ENCODE assay signal across 18 cellular contexts in genomic region chr4:55348436-55348835, GRCh38. TPM values are rescaled to one million over a fixed set of nuclear protein-coding genes. Genes with fewer than 3 reads are reported as not detected.
A peak's percentile ranks its signal among the peaks of the same experiment; 100 is the strongest.
DNase-seq lines count a peak whose midpoint lies in the region; ATAC-seq and TF ChIP-seq lines count a peak whose summit lies in the region.
"Had no signal": no experiment of that assay in that cellular context is flagged by ENCODE, and none has a peak within 500 bp of the region (broad histone marks: within the 10 kb centered on the region; RNA-seq: fewer than 3 reads in every experiment).

No MANE protein-coding gene starts in this region.

- peaks cover 27% of the 10 kb centered on the region for H3K36me3 Mint-ChIP-seq in activated naive CD8-positive, alpha-beta T cell treated with anti-CD3 and anti-CD28 coated beads for 36 hours

- no peak for ATAC-seq in HG03442 (IDR thresholded peaks at IDR 0.05; ENCODE audit: unreplicated experiment)
- ATAC-seq: activated CD4-positive, CD25-positive, alpha-beta regulatory T cell treated with anti-CD3 and anti-CD28 coated beads, Interleukin-2, amount 50 U/mL, for 24 hours had no signal

- H3K4me1 Mint-ChIP-seq in activated naive CD8-positive, alpha-beta T cell treated with anti-CD3 and anti-CD28 coated beads for 36 hours: peaks cover 35% of the 10 kb centered on the region

- H3K27ac Mint-ChIP-seq in activated naive CD8-positive, alpha-beta T cell treated with anti-CD3 and anti-CD28 coated beads for 36 hours: no peak overlapping the region
- H3K27ac Mint-ChIP-seq: mesothelial cell of epicardium; T-helper 1 cell treated with Interleukin-12 subunit alpha and Interleukin-12 subunit beta and Interleukin-4 antibody, amounts not matched to agents 30 μg/mL and 1 μg/mL, for 36 hours had no signal

- peak overlapping the region; percentile 82 for H3K4me3 Mint-ChIP-seq in activated naive CD8-positive, alpha-beta T cell treated with anti-CD3 and anti-CD28 coated beads for 36 hours
- H3K4me3 Mint-ChIP-seq: mesothelial cell of epicardium; T-helper 1 cell treated with Interleukin-12 subunit alpha and Interleukin-12 subunit beta and Interleukin-4 antibody, amounts not matched to agents 30 μg/mL and 1 μg/mL, for 36 hours had no signal

- peaks cover 3% of the 10 kb centered on the region for H3K9me3 Mint-ChIP-seq in activated naive CD8-positive, alpha-beta T cell treated with anti-CD3 and anti-CD28 coated beads for 36 hours

- no peaks in the 10 kb centered on the region for H3K27me3 Mint-ChIP-seq in activated naive CD8-positive, alpha-beta T cell treated with anti-CD3 and anti-CD28 coated beads for 36 hours

- no peak overlapping the region for H3K4me3 ChIP-seq in AG10803 (ENCODE audit: low read length)
- H3K4me3 ChIP-seq: transverse colon had no signal

- DNase-seq in AG10803 (ENCODE audit: low read depth) (peak; percentile 30), HCEC 1CT (peak; percentile 72), hepatic stellate cell (ENCODE audit: low spot score) (peak; percentile 13), CD1c-positive myeloid dendritic cell (ENCODE audit: extremely low spot score) (no peak), NCI-H1105 treated with DMSO at 0.1 percent for 48 hours (lab: John Stamatoyannopoulos, UW) (no peak), NCI-H1417 (lab: John Stamatoyannopoulos, UW) (no peak)
- no peak for DNase-seq in activated naive CD8-positive, alpha-beta T cell treated with anti-CD3 and anti-CD28 coated beads for 36 hours
- DNase-seq: activated T-cell treated with anti-CD3 and anti-CD28 coated beads, Interleukin-2, amount 50 U/mL, for 1 hour; brain microvascular endothelial cell; effector CD4-positive, alpha-beta T cell; NCI-H146; NCI-H524; RPMI8226; transverse colon had no signal

- no peak for TF ChIP-seq CTCF in AG10803 (conservative IDR thresholded peaks at IDR 0.05; ENCODE audit: low read length)

RNA-seq across cellular contexts. Expression of gene SRD5A3, which starts 2.4 kb away (rescaled TPM):
- 10 to 100 TPM; 32.5 to 39.7 TPM for total RNA-seq in activated naive CD8-positive, alpha-beta T cell treated with anti-CD3 and anti-CD28 coated beads for 36 hours

RNA-seq across cellular contexts. Expression of gene TMEM165, which starts 47.3 kb away (rescaled TPM):
- total RNA-seq in activated naive CD8-positive, alpha-beta T cell treated with anti-CD3 and anti-CD28 coated beads for 36 hours: 10 to 100 TPM; 59.7 to 60.8 TPM

Comparison
In these comparisons a context has a peak if more than half of its experiments do, and no peak if none do; other contexts are left out.
1. DNase-seq: peak in AG10803 (single experiment), HCEC 1CT (single experiment) and hepatic stellate cell (single experiment); none in activated naive CD8-positive, alpha-beta T cell treated with anti-CD3 and anti-CD28 coated beads for 36 hours (single experiment), CD1c-positive myeloid dendritic cell (single experiment), NCI-H1105 treated with DMSO at 0.1 percent for 48 hours (single experiment) and NCI-H1417 (0 of 3).